1 cellular context compared by ENCODE assay signal in genomic region chr7:42911482-42912447, GRCh38.
TF ChIP-seq lines count a peak whose summit lies in the region.

C7orf25 (minus strand) TSS chr7:42912070; CDS start chr7:42910900, 1,170 bp downstream.

TF ChIP-seq in K562, 482 proteins besides CTCF, POLR2A, EP300 and RAD21 (continued from another document and continues in another):
- TF ChIP-seq ZNF395 (CRISPR knock-in tag; IDR thresholded peaks at IDR 0.05) (peak; percentile 88), ELF1 (tag; IDR thresholded peaks at IDR 0.05) (peak; percentile 65; the same call in 1 of the 2 replicates), TAF15 (IDR thresholded peaks at IDR 0.05; ENCODE audit: low read depth, low read length) (no peak), MCM5 (IDR thresholded peaks at IDR 0.05; ENCODE audit: low read depth) (no peak), SMAD3 (CRISPR knock-in tag; conservative IDR thresholded peaks at IDR 0.05) (no peak), TSHZ1 (CRISPR knock-in tag; IDR thresholded peaks at IDR 0.05) (no peak), NR0B1 (IDR thresholded peaks at IDR 0.05; ENCODE audit: partially characterized antibody) (no peak), ZNF184 (CRISPR knock-in tag; IDR thresholded peaks at IDR 0.05) (no peak), PURB (CRISPR knock-in tag; IDR thresholded peaks at IDR 0.05; ENCODE audit: low read depth) (no peak), REST (CRISPR knock-in tag; IDR thresholded peaks at IDR 0.05; ENCODE audit: low read depth) (0 out of 2 replicates have a peak, but pooled peaks have one; percentile 4), SFPQ (IDR thresholded peaks at IDR 0.05; ENCODE audit: low read depth, low read length) (no peak), POLR2H (tag; IDR thresholded peaks at IDR 0.05; ENCODE audit: low read depth) (no peak), SLC30A9 (CRISPR knock-in tag; IDR thresholded peaks at IDR 0.05) (no peak), TGIF2 (CRISPR knock-in tag; IDR thresholded peaks at IDR 0.05) (no peak), ZBTB5 (IDR thresholded peaks at IDR 0.05) (no peak), BDP1 (IDR thresholded peaks at IDR 0.05; ENCODE audit: insufficient read depth, insufficient read length) (no peak), IRF1 (CRISPR knock-in tag; IDR thresholded peaks at IDR 0.05; ENCODE audit: borderline replicate concordance) (no peak), ETS1 (conservative IDR thresholded peaks at IDR 0.05; ENCODE audit: control insufficient read depth, low read depth, low read length) (peak; percentile 95), HIVEP1 (CRISPR knock-in tag; IDR thresholded peaks at IDR 0.05) (no peak), SMARCA4 (IDR thresholded peaks at IDR 0.05) (no peak), HES1 (IDR thresholded peaks at IDR 0.05; ENCODE audit: low read depth) (no peak), CREB5 (CRISPR knock-in tag; IDR thresholded peaks at IDR 0.05) (no peak), HNRNPH1 (optimal IDR thresholded peaks at IDR 0.05; ENCODE audit: low read depth, low read length) (no peak), ZNF133 (CRISPR knock-in tag; IDR thresholded peaks at IDR 0.05) (no peak), SMAD2 (IDR thresholded peaks at IDR 0.05; ENCODE audit: low read depth, low read length) (no peak), ZKSCAN1 (IDR thresholded peaks at IDR 0.05; ENCODE audit: low read depth, low read length) (no peak), CTBP1 (IDR thresholded peaks at IDR 0.05; ENCODE audit: borderline replicate concordance) (peak; percentile 90), TCF3 (CRISPR knock-in tag; IDR thresholded peaks at IDR 0.05) (no peak), STAT6 (CRISPR knock-in tag; IDR thresholded peaks at IDR 0.05) (no peak)
